In genomic region chr17:75113798-75114551, GRCh38 we compare ENCODE assay signal across 8 cellular contexts. TPM values are rescaled to one million over a fixed set of nuclear protein-coding genes. Genes with fewer than 3 reads are reported as not detected.
DNase-seq lines count a peak whose midpoint lies in the region; ATAC-seq and TF ChIP-seq lines count a peak whose summit lies in the region.

No MANE protein-coding gene starts in this region.

- H4K20me1 ChIP-seq in GM23248 (ENCODE audit: insufficient read depth): no peaks in the 10 kb centered on the region

- TF ChIP-seq CTCF in uterus (IDR thresholded peaks at IDR 0.05): peak; percentile 94 to 98 (median 96)

- H2AFZ ChIP-seq in GM23248: peak overlapping the region; percentile 93

- H3K27ac Mint-ChIP-seq in T-cell: peak overlapping the region; percentile 89 to 95

- TF ChIP-seq POLR2A in uterus (IDR thresholded peaks at IDR 0.05): no peak

- H3K9me3 ChIP-seq in GM23248 (ENCODE audit: low read depth) (no peaks in the 10 kb centered on the region), uterus (no peaks in the 10 kb centered on the region)

- H3K27me3 ChIP-seq in GM23248 (replicated peaks; ENCODE audit: insufficient read depth) (no peaks in the 10 kb centered on the region), uterus (no peaks in the 10 kb centered on the region)

- peaks cover 25% of the 10 kb centered on the region; the same call in 1 of the 2 replicates for H3K79me2 ChIP-seq in GM23248 (ENCODE audit: insufficient read depth)

- POLR2A ChIA-PET in T-cell (lab: Charles Lee): interaction anchor here (0.5 to 1.0 kb wide), 6 partner anchors 18 to 266 kb away, joined by 3 to 5 read pairs (median 3); no protein-coding TSS in a partner anchor

- no peaks in the 10 kb centered on the region for H3K27me3 Mint-ChIP-seq in T-cell

- no peaks in the 10 kb centered on the region for H3F3A ChIP-seq in GM23248 (ENCODE audit: insufficient read depth)

- no peaks in the 10 kb centered on the region for H3K36me3 ChIP-seq in GM23248 (ENCODE audit: low read depth)
- H3K36me3 ChIP-seq in uterus: no peaks in the 10 kb centered on the region

- WGBS in GM23248 (ENCODE audit: low coverage in 1 of 2, low lambda C conversion rate in 2 of 2, missing lambda C conversion rate in 2 of 2), 2 experiments: 2 to 3% methylated on average over 22 of the region's 22 CpGs

- DNase-seq in CD1c-positive myeloid dendritic cell (ENCODE audit: extremely low spot score): peak; percentile 95
- DNase-seq in GM23248: peak; percentile 90
- peak; percentile 67 for DNase-seq in NCI-H1694 (lab: John Stamatoyannopoulos, UW)
- peak; percentile 68 to 91 (median 86) for DNase-seq in T-cell
- DNase-seq in amniotic stem cell (lab: John Stamatoyannopoulos, UW): peak; percentile 75
- DNase-seq in left ventricle myocardium superior: peak; percentile 85
- peak; percentile 86 for DNase-seq in renal cortical epithelial cell (ENCODE audit: low read depth)
- peak; percentile 87 to 94 for DNase-seq in uterus

- CTCF ChIA-PET in T-cell (lab: Charles Lee): interaction anchor here (0.5 to 4.5 kb wide), 41 partner anchors 8 to 740 kb away, joined by 3 to 78 read pairs (median 5); partner anchors contain the start of genes MIF4GD (in 2 of the 2), NT5C (in 2 of the 2), JPT1 (in 1 of the 2) and MRPL58 (in 1 of the 2)

- H3K9me2 ChIP-seq in GM23248 (ENCODE audit: insufficient read depth): no peaks in the 10 kb centered on the region

- peak overlapping the region; percentile 80 to 88 (median 87) for H3K4me3 Mint-ChIP-seq in T-cell

- in situ Hi-C loops in GM23248 (cut with MboI): no loop called here

- H3K9ac ChIP-seq in GM23248: peak overlapping the region; percentile 78

- intact Hi-C loops in left ventricle myocardium superior (cut with micrococcal nuclease) (no loop called here), uterus (cut with DNase I; ENCODE audit: low total_unique reads) (no loop called here)

- peak overlapping the region; percentile 79 for H3K4me2 ChIP-seq in GM23248 (ENCODE audit: unreplicated experiment)

- no peaks in the 10 kb centered on the region for H3K9me3 Mint-ChIP-seq in T-cell

- H3K4me1 ChIP-seq in GM23248 (ENCODE audit: insufficient read depth): 0 out of 2 replicates have a peak, but pooled peaks cover 7% of the 10 kb centered on the region
- peaks cover 0 to 18% of the 10 kb centered on the region in 2 donors for H3K4me1 ChIP-seq in uterus

- ATAC-seq in T-cell (replicated peaks in 1 of 4) (peak; percentile 69 to 72 (median 71)), left ventricle myocardium superior (peak; percentile 80)

- peaks cover 16% of the 10 kb centered on the region for H3K36me3 Mint-ChIP-seq in T-cell

- peak overlapping the region; percentile 72 for H3K4me3 ChIP-seq in GM23248
- peak overlapping the region; percentile 42 to 50 for H3K4me3 ChIP-seq in uterus

- H3K4me1 Mint-ChIP-seq in T-cell: peaks cover 38 to 50% (median 43%) of the 10 kb centered on the region in 3 donors

- H3K27ac ChIP-seq in GM23248: peak overlapping the region; percentile 60
- peak overlapping the region; percentile 90 to 92 for H3K27ac ChIP-seq in uterus

RNA-seq across cellular contexts. Expression of gene ARMC7, which starts 4.2 kb away (rescaled TPM):
- 1.3 and 3.8 TPM in 2 replicates for total RNA-seq in GM23248 (2014; rRNA removed; shearing (Covaris generic))
- polyA plus RNA-seq in GM23248 (2016; fragmentation: Nextera tagmentation; extraction: Ambion mirVana): 9.8 and 11.3 TPM in 2 replicates
- total RNA-seq in T-cell (10 to 100 TPM in 3 of 5 donors, 1 to 10 TPM in 2; 8.9 to 23.9 (median 18.8) TPM), left ventricle myocardium superior (6.0 TPM), renal cortical epithelial cell (1.2 and 14.2 TPM in 2 replicates), uterus (1 to 10 TPM in 2 of 4 donors, under 1 TPM in 2; 0.29 to 9.2 (median 2.0) TPM)

RNA-seq across cellular contexts. Expression of gene NT5C, which starts 17.6 kb away (rescaled TPM):
- 51.5 and 60.8 TPM in 2 replicates for total RNA-seq in GM23248 (2014; rRNA removed; shearing (Covaris generic))
- polyA plus RNA-seq in GM23248 (2016; fragmentation: Nextera tagmentation; extraction: Ambion mirVana): 66.5 and 67.9 TPM in 2 replicates
- total RNA-seq in T-cell (10 to 100 TPM; 21.5 to 88.8 (median 70.1) TPM), left ventricle myocardium superior (25.5 TPM), renal cortical epithelial cell (22.9 and 77.3 TPM in 2 replicates), uterus (10 to 100 TPM; 30.2 to 60.0 (median 44.9) TPM)

RNA-seq across cellular contexts. Expression of gene SLC16A5, which starts 26.2 kb away (rescaled TPM):
- total RNA-seq in GM23248 (2014; rRNA removed; shearing (Covaris generic)): 10.6 and 11.1 TPM in 2 replicates
- 4.8 and 5.4 TPM in 2 replicates for polyA plus RNA-seq in GM23248 (2016; fragmentation: Nextera tagmentation; extraction: Ambion mirVana)
- 10 to 100 TPM in 4 of 5 donors, 1 to 10 TPM in 1; 9.1 to 24.3 (median 16.8) TPM for total RNA-seq in T-cell
- 7.2 TPM for total RNA-seq in left ventricle myocardium superior
- total RNA-seq in renal cortical epithelial cell: 35.6 and 165 TPM in 2 replicates
- total RNA-seq in uterus: 10 to 100 TPM in 2 of 4 donors, 1 to 10 TPM in 1, not detected in 1; 4.1 to 17.5 (median 12.1) TPM

RNA-seq across cellular contexts. Expression of gene JPT1, which starts 40.3 kb away (rescaled TPM):
- 54.0 and 59.8 TPM in 2 replicates for total RNA-seq in GM23248 (2014; rRNA removed; shearing (Covaris generic))
- 199 TPM in 2 replicates for polyA plus RNA-seq in GM23248 (2016; fragmentation: Nextera tagmentation; extraction: Ambion mirVana)
- 10 to 100 TPM; 28.3 to 55.8 (median 45.4) TPM for total RNA-seq in T-cell
- 14.0 TPM for total RNA-seq in left ventricle myocardium superior
- total RNA-seq in renal cortical epithelial cell: 171 and 366 TPM in 2 replicates
- 10 to 100 TPM in 2 of 4 donors, 1 to 10 TPM in 2; 3.6 to 46.8 (median 11.6) TPM for total RNA-seq in uterus

Comparison
In these comparisons a context has a peak if more than half of its experiments do, and no peak if none do; other contexts are left out.
1. Peak in every context shown above with its lines: DNase-seq, ATAC-seq, H3K4me3 ChIP-seq and H3K27ac ChIP-seq.